Comparison of ENCODE assay signal across 9 cellular contexts in the genomic region with DNA sequence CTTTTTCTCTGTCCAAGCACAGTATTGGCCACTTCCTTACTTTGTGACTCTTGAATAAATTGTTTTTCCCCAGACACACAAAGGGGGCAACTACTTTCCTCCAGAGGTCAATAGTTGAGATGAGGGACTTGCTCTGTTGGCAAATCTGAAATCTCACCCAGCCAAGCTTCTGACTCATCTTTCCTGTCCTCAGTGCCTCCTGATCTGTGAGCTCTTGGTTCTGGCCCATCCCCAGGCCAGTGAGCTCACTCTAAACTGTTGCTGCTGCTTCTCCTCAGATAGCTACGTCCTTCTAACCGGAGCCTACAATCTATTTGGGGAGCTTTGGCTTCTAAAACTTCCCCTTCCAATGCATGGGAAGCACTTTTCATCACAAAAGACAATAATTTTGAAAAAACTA. TPM values are rescaled to one million over a fixed set of nuclear protein-coding genes. Genes with fewer than 3 reads are reported as not detected.
DNase-seq lines count a peak whose midpoint lies in the region; ATAC-seq and TF ChIP-seq lines count a peak whose summit lies in the region.
"Had no signal": no experiment of that assay in that cellular context is flagged by ENCODE, and none has a peak within 500 bp of the region (broad histone marks: within the 10 kb centered on the region; RNA-seq: fewer than 3 reads in every experiment).

No MANE protein-coding gene starts in this region.

- WGBS in tibial nerve, 2 donors: 41 to 56% methylated on average over 2 of the region's 2 CpGs

- no peak for TF ChIP-seq CTCF in astrocyte of the cerebellum (IDR thresholded peaks at IDR 0.05; ENCODE audit: low read depth, low read length, missing control alignments)
- TF ChIP-seq CTCF in tibial nerve (IDR thresholded peaks at IDR 0.05): no peak

- DNase-seq in NOMO-1 treated with DMSO at 0.1 percent for 48 hours (lab: John Stamatoyannopoulos, UW; ENCODE audit: unreplicated experiment) (peak; percentile 12), NOMO-1 treated with dmso at 0.1 percent for 144 hours (lab: John Stamatoyannopoulos, UW; ENCODE audit: unreplicated experiment) (no peak), astrocyte of the cerebellum (ENCODE audit: low read depth) (peak; percentile 67), hepatic stellate cell (ENCODE audit: low spot score) (peak; percentile 49), tibial nerve (ENCODE audit: low spot score in 2 of 2) (peak; percentile 14 to 40)
- no peak for DNase-seq in activated CD4-positive, alpha-beta T cell treated with anti-CD3 and anti-CD28 coated beads for 1 hour
- DNase-seq in activated CD4-positive, alpha-beta T cell treated with anti-CD3 and anti-CD28 coated beads for 48 hours: no peak

- H3K4me3 ChIP-seq in astrocyte of the cerebellum (ENCODE audit: low read depth, low read length): no peak overlapping the region
- no peak overlapping the region for H3K4me3 ChIP-seq in tibial nerve
- H3K4me3 ChIP-seq: A549 had no signal

- TF ChIP-seq POLR2A in tibial nerve (IDR thresholded peaks at IDR 0.05): no peak

- ATAC-seq in GM21367 (IDR thresholded peaks at IDR 0.05; ENCODE audit: unreplicated experiment): no peak

- in situ Hi-C loops in astrocyte of the cerebellum (cut with HindIII; ENCODE audit: low sequenced_read_pairs): no loop called here

- H3K27ac ChIP-seq in tibial nerve: peak overlapping the region in 1 of 4 donors; percentile 23
- H3K27ac ChIP-seq: A549 had no signal

- no peaks in the 10 kb centered on the region for H3K9me3 ChIP-seq in tibial nerve

- no peaks in the 10 kb centered on the region for H3K36me3 ChIP-seq in tibial nerve

- no peaks in the 10 kb centered on the region for H3K27me3 ChIP-seq in tibial nerve

- TF ChIP-seq EP300 in tibial nerve (IDR thresholded peaks at IDR 0.05): no peak

- peaks cover 0 to 7% (median 0%) of the 10 kb centered on the region in 4 donors for H3K4me1 ChIP-seq in tibial nerve
- H3K4me1 ChIP-seq: A549 had no signal

RNA-seq across cellular contexts. Expression of a gene that starts 50.0 kb away (rescaled TPM):
- 10 to 100 TPM; 26.7 to 54.6 (median 42.3) TPM for total RNA-seq in tibial nerve

Comparison
In these comparisons a context has a peak if more than half of its experiments do, and no peak if none do; other contexts are left out.
1. DNase-seq: peak in NOMO-1 treated with DMSO at 0.1 percent for 48 hours (single experiment), astrocyte of the cerebellum (single experiment), hepatic stellate cell (single experiment) and tibial nerve (2 of 2); none in NOMO-1 treated with dmso at 0.1 percent for 144 hours (single experiment), activated CD4-positive, alpha-beta T cell treated with anti-CD3 and anti-CD28 coated beads for 1 hour (single experiment) and activated CD4-positive, alpha-beta T cell treated with anti-CD3 and anti-CD28 coated beads for 48 hours (single experiment).